Comparison of ENCODE assay signal across 9 cellular contexts in genomic region chr4:74397748-74398426, GRCh38. TPM values are rescaled to one million over a fixed set of nuclear protein-coding genes. Genes with fewer than 3 reads are reported as not detected.
DNase-seq lines count a peak whose midpoint lies in the region; ATAC-seq and TF ChIP-seq lines count a peak whose summit lies in the region.
"Had no signal": no experiment of that assay in that cellular context is flagged by ENCODE, and none has a peak within 500 bp of the region (broad histone marks: within the 10 kb centered on the region; RNA-seq: fewer than 3 reads in every experiment).

No MANE protein-coding gene starts in this region.

- H3K27me3 Mint-ChIP-seq in CD8-positive, alpha-beta memory T cell = no peaks in the 10 kb centered on the region

- no peaks in the 10 kb centered on the region for H4K20me1 ChIP-seq in HCT116 (ENCODE audit: insufficient read depth)

- no peaks in the 10 kb centered on the region for H3K79me2 ChIP-seq in HCT116 (ENCODE audit: insufficient read depth, low read length)

- H3K36me3 Mint-ChIP-seq in CD8-positive, alpha-beta memory T cell = peaks cover 0 to 5% (median 0%) of the 10 kb centered on the region in 3 donors

- H3K9ac ChIP-seq in HCT116 (ENCODE audit: low read length) (no peak overlapping the region), muscle layer of colon (ENCODE audit: low read length) (no peak overlapping the region)

- TF ChIP-seq RAD21 in HCT116 (IDR thresholded peaks at IDR 0.05; ENCODE audit: low read depth) = no peak

- no peaks in the 10 kb centered on the region; the same call in 1 of the 2 replicates for H3K9me2 ChIP-seq in HCT116 (ENCODE audit: insufficient read depth)

- ATAC-seq in HCT116 (no peak), GM19467 (IDR thresholded peaks at IDR 0.05; ENCODE audit: unreplicated experiment) (no peak), GM18873 (IDR thresholded peaks at IDR 0.05; ENCODE audit: low FRiP score, unreplicated experiment) (no peak)

- no peaks in the 10 kb centered on the region for H3K27me3 ChIP-seq in CD8-positive, alpha-beta memory T cell (ENCODE audit: insufficient read depth, low read length, poor library complexity, severe bottlenecking)
- no peaks in the 10 kb centered on the region for H3K27me3 ChIP-seq in HCT116 (ENCODE audit: insufficient read depth, low read length)
- H3K27me3 ChIP-seq in muscle layer of colon (ENCODE audit: control insufficient read depth in 1 of 2, insufficient read depth in 2 of 2, low read length in 2 of 2) = no peaks in the 10 kb centered on the region

- peaks cover 3% of the 10 kb centered on the region for H3K4me1 ChIP-seq in CD8-positive, alpha-beta memory T cell (ENCODE audit: insufficient read depth, low read length)
- H3K4me1 ChIP-seq in HCT116 (ENCODE audit: control insufficient read depth in 1 of 2, insufficient read depth in 2 of 2, low read length in 2 of 2) (peaks cover 26 to 55% of the 10 kb centered on the region in 2 experiments), muscle layer of colon (ENCODE audit: insufficient read depth, low read length) (no peaks in the 10 kb centered on the region)

- intact Hi-C loops in HCT116 (cut with micrococcal nuclease) = no loop called here

- no peaks in the 10 kb centered on the region for H3K36me3 ChIP-seq in CD8-positive, alpha-beta memory T cell (ENCODE audit: insufficient read depth, low read length)
- H3K36me3 ChIP-seq in HCT116 (ENCODE audit: control insufficient read depth in 1 of 2, insufficient read depth in 2 of 2, low read length in 2 of 2) = no peaks in the 10 kb centered on the region
- H3K36me3 ChIP-seq in muscle layer of colon (ENCODE audit: insufficient read depth, low read length) = no peaks in the 10 kb centered on the region

- RAD21 ChIA-PET in HCT116 (lab: Charles Lee; ENCODE audit: low non-redundant PET in 1 of 2, low total read pairs in 2 of 2, uncharacterized antibody in 2 of 2, unreplicated experiment in 2 of 2) = no interaction called here

- POLR2A ChIA-PET in CD8-positive, alpha-beta memory T cell (lab: Charles Lee) = no interaction called here
- POLR2A ChIA-PET in HCT116 (lab: Charles Lee) = interaction anchor here (1.9 kb wide), 1 partner anchor 58 kb away, joined by 6 read pairs; no protein-coding TSS in a partner anchor

- H3K27ac Mint-ChIP-seq in CD8-positive, alpha-beta memory T cell = peak overlapping the region; percentile 89 to 99 (median 96)

- H3K9me3 Mint-ChIP-seq in CD8-positive, alpha-beta memory T cell = no peaks in the 10 kb centered on the region

- BruUV-seq in HCT116 (replicated peaks; lab: Mats Ljungman, UMichigan) = TSS peak; percentile 62

- H3K4me2 ChIP-seq in HCT116 (ENCODE audit: low read length) = peak overlapping the region; percentile 22

- peak overlapping the region; percentile 80 for H2AFZ ChIP-seq in HCT116 (ENCODE audit: low read depth, low read length, poor library complexity, severe bottlenecking)

- CTCF ChIA-PET in CD8-positive, alpha-beta memory T cell (lab: Charles Lee) = no interaction called here
- CTCF ChIA-PET in HCT116 (lab: Charles Lee) = no interaction called here

- H3K9me3 ChIP-seq in CD8-positive, alpha-beta memory T cell (ENCODE audit: low read length) = no peaks in the 10 kb centered on the region
- H3K9me3 ChIP-seq in HCT116 (ENCODE audit: control insufficient read depth in 1 of 2, insufficient read depth in 1 of 2, low read depth in 1 of 2, low read length in 2 of 2) = no peaks in the 10 kb centered on the region
- no peaks in the 10 kb centered on the region for H3K9me3 ChIP-seq in muscle layer of colon (ENCODE audit: low read length)

- peak overlapping the region; percentile 77 for H3K4me3 ChIP-seq in CD8-positive, alpha-beta memory T cell (ENCODE audit: low read length)
- H3K4me3 ChIP-seq in HCT116 (replicated peaks in 1 of 2; ENCODE audit: low read depth in 1 of 2, low read length in 2 of 2) = no peak overlapping the region
- H3K4me3 ChIP-seq in muscle layer of colon (ENCODE audit: low read depth in 1 of 2, low read length in 2 of 2) = peak overlapping the region; percentile 23 to 26

- peak overlapping the region; percentile 73 for H3K27ac ChIP-seq in CD8-positive, alpha-beta memory T cell (ENCODE audit: low read depth, low read length)
- H3K27ac ChIP-seq in HCT116 (ENCODE audit: low read depth, low read length) = peak overlapping the region; percentile 15; the same call in 1 of the 2 replicates
- peak overlapping the region; percentile 34; the same call in 1 of the 2 replicates for H3K27ac ChIP-seq in VCaP
- H3K27ac ChIP-seq in muscle layer of colon (ENCODE audit: low read depth, low read length) = no peak overlapping the region
- H3K27ac ChIP-seq in substantia nigra (ENCODE audit: low read depth, low read length, poor library complexity, severe bottlenecking) = no peak overlapping the region

- no peak for DNase-seq in CD8-positive, alpha-beta memory T cell
- DNase-seq in HCT116 (ENCODE audit: low read depth, low spot score) (no peak), GM10266 (ENCODE audit: extremely low spot score) (no peak), substantia nigra (lab: John Stamatoyannopoulos, UW) (no peak)

- TF ChIP-seq POLR2A in HCT116 (IDR thresholded peaks at IDR 0.05; ENCODE audit: borderline replicate concordance, extremely low read depth, insufficient read depth, insufficient read length) = no peak

- H3K4me1 Mint-ChIP-seq in CD8-positive, alpha-beta memory T cell = peaks cover 5 to 8% (median 7%) of the 10 kb centered on the region in 3 donors

- peak overlapping the region; percentile 90 to 100 (median 95) for H3K4me3 Mint-ChIP-seq in CD8-positive, alpha-beta memory T cell

- TF ChIP-seq CTCF in HCT116 (IDR thresholded peaks at IDR 0.05 in 2 of 3, conservative IDR thresholded peaks at IDR 0.05 in 1 of 3; ENCODE audit: borderline replicate concordance in 1 of 3, insufficient read depth in 1 of 3, low read depth in 2 of 3, low read length in 2 of 3) (no peak), VCaP (conservative IDR thresholded peaks at IDR 0.05) (no peak), GM10266 (IDR thresholded peaks at IDR 0.05; ENCODE audit: control insufficient read depth, insufficient read depth, low read depth, missing control alignments) (no peak)

TF ChIP-seq in HCT116, 20 proteins besides CTCF, POLR2A, EP300 and RAD21 (continues in another document):
- TF ChIP-seq SP1 (IDR thresholded peaks at IDR 0.05; ENCODE audit: low read depth) (no peak), EZH2 (IDR thresholded peaks at IDR 0.05) (no peak), CBX3 (IDR thresholded peaks at IDR 0.05; ENCODE audit: low read depth) (no peak), JUND (IDR thresholded peaks at IDR 0.05) (no peak), TCF7L2 (IDR thresholded peaks at IDR 0.05; ENCODE audit: borderline replicate concordance, extremely low read depth, insufficient read depth, insufficient read length) (no peak), MAX (IDR thresholded peaks at IDR 0.05) (no peak), ATF3 (IDR thresholded peaks at IDR 0.05) (no peak), FOSL1 (IDR thresholded peaks at IDR 0.05; ENCODE audit: low read depth) (no peak), ELF1 (IDR thresholded peaks at IDR 0.05; ENCODE audit: borderline replicate concordance, low read depth) (no peak), SIN3A (IDR thresholded peaks at IDR 0.05; ENCODE audit: low read depth) (no peak), REST (IDR thresholded peaks at IDR 0.05; ENCODE audit: low read depth) (no peak), SRF (IDR thresholded peaks at IDR 0.05; ENCODE audit: low read depth) (no peak), POLR2AphosphoS5 (IDR thresholded peaks at IDR 0.05; ENCODE audit: low read depth, low read length) (no peak), YY1 (IDR thresholded peaks at IDR 0.05; ENCODE audit: extremely low read depth, insufficient replicate concordance, low read depth, low read length) (no peak)

RNA-seq across cellular contexts. Expression of gene EREG, which starts 32.9 kb away (rescaled TPM):
- total RNA-seq in CD8-positive, alpha-beta memory T cell = not detected
- polyA plus RNA-seq in CD8-positive, alpha-beta memory T cell = not detected
- total RNA-seq in HCT116 (2021; ENCODE audit: unreplicated experiment) = 498 TPM
- 167 and 184 TPM in 2 replicates for polyA plus RNA-seq in HCT116 (2012)
- total RNA-seq: H1 had no signal
- polyA plus RNA-seq: H1 had no signal

RNA-seq across cellular contexts. Expression of gene AREG, which starts 47.0 kb away (rescaled TPM):
- under 1 TPM; 0.38 to 0.46 TPM for total RNA-seq in CD8-positive, alpha-beta memory T cell
- polyA plus RNA-seq in CD8-positive, alpha-beta memory T cell = 3.3 TPM
- 739 TPM for total RNA-seq in HCT116 (2021; ENCODE audit: unreplicated experiment)
- polyA plus RNA-seq in HCT116 (2012) = 858 and 927 TPM in 2 replicates
- total RNA-seq: H1 had no signal
- polyA plus RNA-seq: H1 had no signal

Comparison
In these comparisons a context has a peak if more than half of its experiments do, and no peak if none do; other contexts are left out.
1. H3K27ac ChIP-seq: peak in CD8-positive, alpha-beta memory T cell (single experiment), HCT116 (single experiment) and VCaP (single experiment); none in muscle layer of colon (single experiment) and substantia nigra (single experiment).
2. H3K4me3 ChIP-seq: peak in CD8-positive, alpha-beta memory T cell (single experiment) and muscle layer of colon (2 of 2); none in HCT116 (0 of 2).
3. RNA of gene EREG, which starts 32.9 kb away (total RNA-seq): 498 TPM in HCT116 (single experiment); not detected in CD8-positive, alpha-beta memory T cell; every median in the first group is over 100 times any median in the second.
4. RNA of gene AREG, which starts 47.0 kb away (total RNA-seq): 739 TPM in HCT116 (single experiment); 0.38 to 0.46 TPM in CD8-positive, alpha-beta memory T cell; every median in the first group is over 100 times any median in the second.